Comparison of ENCODE assay signal across 10 cellular contexts in the genomic region with DNA sequence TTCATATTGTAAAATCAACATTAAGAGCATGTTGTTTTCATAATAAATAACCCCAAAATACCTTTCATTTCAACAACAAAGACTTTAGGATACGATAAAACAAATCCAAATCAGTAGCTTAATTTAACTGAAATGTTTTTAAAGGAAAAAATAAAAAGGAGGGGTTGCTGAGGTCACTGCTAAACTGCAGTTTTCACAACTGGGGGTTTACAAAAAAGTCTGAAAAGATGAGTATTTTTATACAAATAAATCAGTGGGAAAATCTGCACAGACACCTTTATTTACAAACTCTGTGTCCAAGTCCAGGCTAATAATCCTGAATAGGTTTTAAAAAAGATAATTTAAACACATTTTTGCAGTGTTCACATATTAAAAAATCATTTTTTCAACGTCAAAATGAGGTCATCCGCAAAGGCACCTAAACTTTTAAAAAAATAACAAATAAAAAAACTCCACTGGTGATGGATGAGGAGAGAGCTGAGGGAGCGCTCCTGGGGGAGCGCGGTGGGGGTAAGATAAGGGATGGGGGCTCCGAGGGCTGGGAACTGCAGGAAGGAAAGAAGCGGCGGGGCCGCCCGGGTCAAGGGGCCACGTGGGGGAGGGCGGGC. TPM values are rescaled to one million over a fixed set of nuclear protein-coding genes. Genes with fewer than 3 reads are reported as not detected.
A peak's percentile ranks its signal among the peaks of the same experiment; 100 is the strongest.
DNase-seq lines count a peak whose midpoint lies in the region; ATAC-seq and TF ChIP-seq lines count a peak whose summit lies in the region.
"Had no signal": no experiment of that assay in that cellular context is flagged by ENCODE, and none has a peak within 500 bp of the region (broad histone marks: within the 10 kb centered on the region; RNA-seq: fewer than 3 reads in every experiment).

No MANE protein-coding gene starts in this region.

- ATAC-seq in Panc1, result no peak
- ATAC-seq in GM19035 (IDR thresholded peaks at IDR 0.05; ENCODE audit: unreplicated experiment), result no peak
- no peak for ATAC-seq in GM18505 (IDR thresholded peaks at IDR 0.05; ENCODE audit: unreplicated experiment)
- ATAC-seq in activated T-helper 17 cell treated with anti-CD3 and anti-CD28 coated beads, Interleukin-2, amount 50 U/mL, for 72 hours (replicated peaks), result no peak

- POLR2A ChIA-PET in Panc1 (lab: Charles Lee), result interaction anchor here (0.5 to 0.6 kb wide), 2 partner anchors 29 to 81 kb away, joined by 8 to 10 read pairs; no protein-coding TSS in a partner anchor

- in situ Hi-C loops in Panc1 (cut with HindIII; ENCODE audit: low pct_unique_long_range_greater_than_20kb, low sequenced_read_pairs), result no loop called here

- no peaks in the 10 kb centered on the region for H3K36me3 Mint-ChIP-seq in activated T-helper 17 cell treated with anti-CD3 and anti-CD28 coated beads, Interleukin-2, amount 50 U/mL, for 72 hours (ENCODE audit: low read depth)

- peak overlapping the region; percentile 82 for H3K27ac ChIP-seq in Panc1 (ENCODE audit: low read length)
- H3K27ac ChIP-seq: neutrophil, uterus had no signal

- H3K9me3 Mint-ChIP-seq in activated T-helper 17 cell treated with anti-CD3 and anti-CD28 coated beads, Interleukin-2, amount 50 U/mL, for 72 hours, result no peaks in the 10 kb centered on the region

- DNase-seq in GM12865 (ENCODE audit: low read depth), result no peak
- DNase-seq in Panc1 (ENCODE audit: low read depth, low spot score), result no peak
- no peak for DNase-seq in epithelial cell of esophagus (ENCODE audit: low read depth)
- DNase-seq in retinal pigment epithelial cell (ENCODE audit: low read depth), result no peak
- DNase-seq: NCI-H1105, uterus had no signal

- peak overlapping the region; percentile 25; the same call in 1 of the 2 replicates for H3K4me3 ChIP-seq in GM12865 (ENCODE audit: low read depth, low read length)
- H3K4me3 ChIP-seq in Panc1 (ENCODE audit: low read depth in 2 of 2, low read length in 2 of 2), result peak overlapping the region; percentile 34 to 56
- H3K4me3 ChIP-seq in epithelial cell of esophagus (ENCODE audit: low read length), result peak overlapping the region; percentile 27
- peak overlapping the region; percentile 44 for H3K4me3 ChIP-seq in retinal pigment epithelial cell (ENCODE audit: low read length)

- no peaks in the 10 kb centered on the region for H3K9me3 ChIP-seq in Panc1 (ENCODE audit: control insufficient read depth, insufficient read depth, low read depth, low read length)
- H3K9me3 ChIP-seq: neutrophil, uterus had no signal

- no TSS peak for BruUV-seq in Panc1 (replicated peaks; lab: Mats Ljungman, UMichigan)

- intact Hi-C loops in Panc1 (cut with micrococcal nuclease; ENCODE audit: unreplicated experiment), result loop anchor here (5.0 to 10.0 kb wide), 3 partner anchors 105 to 527 kb away; a partner anchor contains a TSS

- no peak overlapping the region for H3K4me3 Mint-ChIP-seq in activated T-helper 17 cell treated with anti-CD3 and anti-CD28 coated beads, Interleukin-2, amount 50 U/mL, for 72 hours

- no peak for TF ChIP-seq POLR2A in GM18505 (IDR thresholded peaks at IDR 0.05; ENCODE audit: borderline replicate concordance, extremely low read depth, insufficient read depth, insufficient read length)

- H3K27me3 ChIP-seq in Panc1 (ENCODE audit: control insufficient read depth, insufficient read depth, low read length), result no peaks in the 10 kb centered on the region

- no peaks in the 10 kb centered on the region; the same call in 1 of the 2 replicates for H3K36me3 ChIP-seq in Panc1 (ENCODE audit: control insufficient read depth, insufficient read depth, low read length)
- H3K36me3 ChIP-seq: neutrophil, uterus had no signal

- peaks cover 60% of the 10 kb centered on the region for H3K27me3 Mint-ChIP-seq in activated T-helper 17 cell treated with anti-CD3 and anti-CD28 coated beads, Interleukin-2, amount 50 U/mL, for 72 hours

- H3K4me1 ChIP-seq in Panc1 (ENCODE audit: control insufficient read depth, insufficient read depth, low read length), result peaks cover 38% of the 10 kb centered on the region

- H3K4me1 Mint-ChIP-seq in activated T-helper 17 cell treated with anti-CD3 and anti-CD28 coated beads, Interleukin-2, amount 50 U/mL, for 72 hours, result peaks cover 31% of the 10 kb centered on the region

- TF ChIP-seq CTCF in GM12865 (IDR thresholded peaks at IDR 0.05; ENCODE audit: insufficient read depth, low read depth, low read length, missing control alignments) (no peak), Panc1 (IDR thresholded peaks at IDR 0.05) (no peak), epithelial cell of esophagus (IDR thresholded peaks at IDR 0.05; ENCODE audit: insufficient read depth, low read depth, low read length, missing control alignments) (no peak), retinal pigment epithelial cell (conservative IDR thresholded peaks at IDR 0.05; ENCODE audit: low read depth, low read length) (no peak)

- no peak overlapping the region for H3K27ac Mint-ChIP-seq in activated T-helper 17 cell treated with anti-CD3 and anti-CD28 coated beads, Interleukin-2, amount 50 U/mL, for 72 hours

- CTCF ChIA-PET in Panc1 (lab: Charles Lee), result interaction anchor here (0.6 kb wide), 1 partner anchor 18 kb away, joined by 8 read pairs; no protein-coding TSS in a partner anchor

RNA-seq across cellular contexts. Expression of a gene that starts 3.1 kb away (rescaled TPM):
- total RNA-seq in Panc1 (2021; ENCODE audit: unreplicated experiment), result 4.4 TPM
- polyA plus RNA-seq in Panc1 (2012; ENCODE audit: insufficient read length), result 1.7 TPM
- total RNA-seq in activated T-helper 17 cell treated with anti-CD3 and anti-CD28 coated beads, Interleukin-2, amount 50 U/mL, for 72 hours, result not detected
- total RNA-seq: uterus had no signal

RNA-seq across cellular contexts. Expression of a gene that starts 14.3 kb away (rescaled TPM):
- 3.5 TPM for total RNA-seq in Panc1 (2021; ENCODE audit: unreplicated experiment)
- polyA plus RNA-seq in Panc1 (2012; ENCODE audit: insufficient read length), result 2.7 TPM
- not detected for total RNA-seq in activated T-helper 17 cell treated with anti-CD3 and anti-CD28 coated beads, Interleukin-2, amount 50 U/mL, for 72 hours
